Comparison of ENCODE assay signal across 18 cellular contexts in the genomic region with DNA sequence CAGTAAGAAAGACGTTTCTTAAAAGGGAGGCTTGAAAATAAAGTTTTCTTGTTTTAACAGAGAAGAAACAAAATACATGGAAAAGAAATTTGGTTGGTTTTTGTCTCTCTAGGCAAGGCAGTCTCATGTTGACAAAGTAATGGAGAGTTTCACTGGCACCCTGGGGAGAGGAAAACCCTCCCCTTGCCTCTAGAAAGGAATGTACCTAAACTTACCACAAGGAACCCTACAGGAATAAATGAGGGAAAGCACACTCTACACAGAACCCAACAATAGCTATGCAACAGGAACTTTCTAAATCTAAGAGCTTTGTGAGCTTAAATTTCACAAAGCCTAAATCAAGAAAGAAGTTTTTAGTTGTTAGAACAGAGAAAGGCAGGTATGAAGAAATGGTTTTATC. TPM values are rescaled to one million over a fixed set of nuclear protein-coding genes. Genes with fewer than 3 reads are reported as not detected.
DNase-seq lines count a peak whose midpoint lies in the region; ATAC-seq, FAIRE-seq and TF ChIP-seq lines count a peak whose summit lies in the region.
"Had no signal": no experiment of that assay in that cellular context is flagged by ENCODE, and none has a peak within 500 bp of the region (broad histone marks: within the 10 kb centered on the region; RNA-seq: fewer than 3 reads in every experiment).

No MANE protein-coding gene starts in this region.

- no peak overlapping the region for H2BK12ac ChIP-seq in neuronal stem cell (ENCODE audit: low read length)

- H3K14ac ChIP-seq in neuronal stem cell (ENCODE audit: low read length) = no peak overlapping the region

- H3K4me1 ChIP-seq in NT2/D1 (ENCODE audit: insufficient read depth, insufficient read length) (no peaks in the 10 kb centered on the region), cardiac muscle cell (ENCODE audit: low read depth) (peaks cover 65% of the 10 kb centered on the region), neuronal stem cell (ENCODE audit: control insufficient read depth in 2 of 2, insufficient read depth in 1 of 2, low read depth in 1 of 2, low read length in 2 of 2) (peaks cover 9 to 30% of the 10 kb centered on the region in 2 donors), suprapubic skin (peaks cover 3% of the 10 kb centered on the region)

- no peak overlapping the region for H2AK5ac ChIP-seq in neuronal stem cell (ENCODE audit: low read depth, low read length)

- peaks cover 4% of the 10 kb centered on the region for H3K79me1 ChIP-seq in neuronal stem cell (ENCODE audit: low read depth, low read length)

- no peak overlapping the region for H3K4me2 ChIP-seq in neuronal stem cell (ENCODE audit: insufficient read depth, low read length, poor library complexity, severe bottlenecking)

- peak overlapping the region; percentile 83 for H3K27ac ChIP-seq in cardiac muscle cell
- peak overlapping the region; percentile 77 for H3K27ac ChIP-seq in neuronal stem cell (replicated peaks; ENCODE audit: low read length)
- H3K27ac ChIP-seq in suprapubic skin = no peak overlapping the region

- H2BK15ac ChIP-seq in neuronal stem cell (ENCODE audit: low read length) = no peak overlapping the region

- TF ChIP-seq EP300 in suprapubic skin (IDR thresholded peaks at IDR 0.05) = no peak

- DNase-seq in NT2/D1 (ENCODE audit: low read depth, low spot score) = peak; percentile 61
- peak; percentile 17 to 38 for DNase-seq in cardiac muscle cell (ENCODE audit: low read depth in 1 of 2, low spot score in 1 of 2)
- peak; percentile 58 for DNase-seq in neuronal stem cell (ENCODE audit: low spot score)
- DNase-seq in NCI-H128 (lab: John Stamatoyannopoulos, UW; ENCODE audit: unreplicated experiment) = no peak
- DNase-seq in D721Med (ENCODE audit: insufficient read length, low spot score) = no peak
- no peak for DNase-seq in suprapubic skin (ENCODE audit: low spot score in 2 of 2)
- DNase-seq: activated CD4-positive, alpha-beta T cell treated with anti-CD3 and anti-CD28 coated beads, Interleukin-2, amount 50 U/mL, for 4 hours; activated naive CD8-positive, alpha-beta T cell treated with anti-CD3 and anti-CD28 coated beads, Interleukin-2, amount 50 U/mL, for 24 hours; activated T-cell treated with anti-CD3 and anti-CD28 coated beads, Interleukin-2, amount 50 U/mL, for 48 hours; cerebellar nuclear complex; naive thymus-derived CD8-positive, alpha-beta T cell; NCI-H2081 treated with DMSO at 0.1 percent for 48 hours; NCI-H748 treated with DMSO at 0.1 percent for 48 hours; stimulated activated CD4-positive, alpha-beta T cell treated with anti-CD3 and anti-CD28 coated beads, Interleukin-15, amount 100 ng/mL, for 24 hours; stimulated activated naive CD8-positive, alpha-beta T cell treated with anti-CD3 and anti-CD28 coated beads, Interleukin-15, amount 100 ng/mL, for 72 hours had no signal

- no peak overlapping the region for H4K8ac ChIP-seq in neuronal stem cell (ENCODE audit: low read depth, low read length)

- no peak for TF ChIP-seq POLR2A in suprapubic skin (IDR thresholded peaks at IDR 0.05)

- H3K9me3 ChIP-seq in NT2/D1 (ENCODE audit: insufficient read depth, low read length) = no peaks in the 10 kb centered on the region
- no peaks in the 10 kb centered on the region for H3K9me3 ChIP-seq in cardiac muscle cell (ENCODE audit: low read depth)
- H3K9me3 ChIP-seq in neuronal stem cell (replicated peaks in 1 of 2; ENCODE audit: control insufficient read depth in 2 of 2, insufficient read depth in 1 of 2, low read depth in 1 of 2, low read length in 2 of 2) = no peaks in the 10 kb centered on the region
- H3K9me3 ChIP-seq in suprapubic skin = no peaks in the 10 kb centered on the region

- no peak overlapping the region for H3K4me3 ChIP-seq in NT2/D1 (ENCODE audit: insufficient read length, low read depth)
- no peak overlapping the region for H3K4me3 ChIP-seq in cardiac muscle cell
- H3K4me3 ChIP-seq in neuronal stem cell (ENCODE audit: low read length in 2 of 2) = no peak overlapping the region
- no peak overlapping the region for H3K4me3 ChIP-seq in suprapubic skin
- H3K4me3 ChIP-seq: lung had no signal

- H2BK120ac ChIP-seq in neuronal stem cell (ENCODE audit: low read depth, low read length) = no peak overlapping the region

- H2AFZ ChIP-seq in neuronal stem cell (ENCODE audit: low read length) = no peak overlapping the region

- H3K9ac ChIP-seq in NT2/D1 (ENCODE audit: insufficient read length, low read depth) (no peak overlapping the region), neuronal stem cell (ENCODE audit: low read depth, low read length, poor library complexity) (no peak overlapping the region)

- no peak overlapping the region for H4K91ac ChIP-seq in neuronal stem cell (ENCODE audit: low read depth, low read length, poor library complexity)

- H3K4ac ChIP-seq in neuronal stem cell (ENCODE audit: low read length) = no peak overlapping the region

- H3K27me3 ChIP-seq in NT2/D1 (ENCODE audit: insufficient read depth, insufficient read length) (no peaks in the 10 kb centered on the region), cardiac muscle cell (no peaks in the 10 kb centered on the region), neuronal stem cell (ENCODE audit: control insufficient read depth in 3 of 3, insufficient read depth in 3 of 3, low read depth in 1 of 3, low read length in 3 of 3) (no peaks in the 10 kb centered on the region), suprapubic skin (no peaks in the 10 kb centered on the region)

- WGBS in neuronal stem cell (ENCODE audit: extremely low coverage in 2 of 2, insufficient read length in 2 of 2, insufficient replicate concordance in 1 of 2), 2 donors = no CpG with 5 or more reads among the region's 1 CpG
- WGBS in suprapubic skin = 27% methylated on average over 1 of the region's 1 CpG

- H3K36me3 ChIP-seq in NT2/D1 (ENCODE audit: insufficient read depth, insufficient read length, low read length) (no peaks in the 10 kb centered on the region), cardiac muscle cell (no peaks in the 10 kb centered on the region), neuronal stem cell (replicated peaks in 1 of 2; ENCODE audit: control insufficient read depth in 2 of 2, insufficient read depth in 2 of 2, low read length in 2 of 2) (peaks cover 2 to 4% of the 10 kb centered on the region in 2 donors), suprapubic skin (no peaks in the 10 kb centered on the region)

- no peak overlapping the region for H3K23ac ChIP-seq in neuronal stem cell (ENCODE audit: low read depth, low read length, poor library complexity)

- ATAC-seq in GM21381 (IDR thresholded peaks at IDR 0.05; ENCODE audit: unreplicated experiment) = no peak
- ATAC-seq: activated naive CD8-positive, alpha-beta T cell treated with anti-CD3 and anti-CD28 coated beads, Interleukin-2, amount 50 U/mL, for 24 hours; naive thymus-derived CD8-positive, alpha-beta T cell; stimulated activated naive CD8-positive, alpha-beta T cell treated with anti-CD3 and anti-CD28 coated beads, Interleukin-15, amount 100 ng/mL, for 72 hours had no signal

- peak; percentile 51 for FAIRE-seq in G401.6 (lab: Jason Lieb, UNC)
- FAIRE-seq in D721Med (lab: Jason Lieb, UNC) = no peak

- H2BK5ac ChIP-seq in neuronal stem cell (ENCODE audit: low read length) = no peak overlapping the region

- no peak overlapping the region for H3K18ac ChIP-seq in neuronal stem cell (ENCODE audit: low read length)

- TF ChIP-seq CTCF in cardiac muscle cell (IDR thresholded peaks at IDR 0.05; ENCODE audit: low read depth, low read length) (no peak), D721Med (IDR thresholded peaks at IDR 0.05; ENCODE audit: insufficient read depth, missing control alignments) (no peak), suprapubic skin (IDR thresholded peaks at IDR 0.05) (no peak)

RNA-seq across cellular contexts. Expression of gene FIGN, which starts 37.0 kb away (rescaled TPM):
- total RNA-seq in cardiac muscle cell (23.1 and 51.0 TPM in 2 replicates), suprapubic skin (1 to 10 TPM; 1.6 to 2.2 (median 1.9) TPM)
- 12.6 and 26.8 TPM in 2 replicates for polyA plus RNA-seq in cardiac muscle cell
- 31.0 TPM for polyA plus RNA-seq in neuronal stem cell (2013, experiment 1 of 2)
- polyA plus RNA-seq in neuronal stem cell (2013, experiment 2 of 2) = 31.9 TPM
- total RNA-seq: naive thymus-derived CD8-positive, alpha-beta T cell had no signal
- polyA plus RNA-seq: naive thymus-derived CD8-positive, alpha-beta T cell had no signal

Comparison
In these comparisons a context has a peak if more than half of its experiments do, and no peak if none do; other contexts are left out.
1. DNase-seq: peak in NT2/D1 (single experiment), cardiac muscle cell (2 of 2) and neuronal stem cell (single experiment); none in NCI-H128 (single experiment), D721Med (single experiment) and suprapubic skin (0 of 2).